In the genomic region with DNA sequence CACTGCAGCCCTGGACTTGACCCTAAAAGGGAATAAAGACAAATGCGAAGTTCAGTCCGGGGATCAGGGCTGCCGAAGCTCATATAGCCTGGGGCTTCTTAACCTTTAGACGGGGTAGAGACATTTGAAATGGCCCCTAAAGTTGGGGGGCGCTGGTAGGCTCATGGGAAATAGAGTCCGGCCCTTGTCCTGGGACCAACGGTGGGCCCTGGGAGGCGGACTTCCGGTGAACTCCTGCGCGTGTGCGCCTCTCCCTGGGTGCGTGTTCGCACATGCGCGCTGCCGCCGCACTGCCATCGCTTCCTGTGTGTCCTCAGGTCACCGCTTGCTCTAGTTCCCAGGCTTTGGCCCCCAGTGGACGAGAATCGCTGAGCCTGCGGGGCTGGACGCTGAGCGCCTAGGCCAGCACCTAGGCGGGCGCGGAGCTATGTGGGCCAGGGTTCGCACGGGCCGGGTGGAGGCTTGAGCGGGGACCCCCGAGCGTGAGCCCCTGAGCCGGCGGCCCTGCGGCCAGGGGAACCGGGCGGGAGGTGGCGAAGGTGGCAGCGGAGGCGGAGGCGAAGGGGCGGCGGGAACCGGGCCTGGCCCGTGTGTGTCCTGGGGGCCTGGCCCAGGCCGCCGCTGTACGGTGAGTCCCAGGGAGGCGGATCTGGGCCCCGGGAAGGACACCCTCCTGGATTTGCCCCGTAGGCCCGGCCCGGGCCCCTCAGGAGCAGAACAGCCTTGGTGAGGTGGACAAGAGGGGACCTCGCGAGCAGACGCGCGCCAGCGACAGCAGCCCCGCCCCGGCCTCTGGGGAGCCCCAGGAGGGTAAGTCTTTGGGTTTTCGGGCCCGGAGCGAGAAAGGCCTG, we compare ENCODE assay signal across 8 cellular contexts. TPM values are rescaled to one million over a fixed set of nuclear protein-coding genes. Genes with fewer than 3 reads are reported as not detected.
DNase-seq lines count a peak whose midpoint lies in the region; ATAC-seq and TF ChIP-seq lines count a peak whose summit lies in the region.

No MANE protein-coding gene starts in this region.

- peaks cover 0 to 39% (median 20%) of the 10 kb centered on the region in 6 donors for H3K4me1 ChIP-seq in spleen

- H3K36me3 ChIP-seq in spleen, result peaks cover 0 to 29% (median 23%) of the 10 kb centered on the region in 6 donors

- H3K27me3 ChIP-seq in spleen (replicated peaks in 1 of 7), result no peaks in the 10 kb centered on the region

- H3K9me3 ChIP-seq in spleen, result no peaks in the 10 kb centered on the region

- ATAC-seq in GM18868 (IDR thresholded peaks at IDR 0.05; ENCODE audit: unreplicated experiment) (peak; percentile 92), HG03103 (IDR thresholded peaks at IDR 0.05; ENCODE audit: low read depth, unreplicated experiment) (peak; percentile 90), WTC11 (peak; percentile 99)

- H3K27ac Mint-ChIP-seq in WTC11, result peak overlapping the region; percentile 95

- DNase-seq in ACHN (peak; percentile 95), NCI-H2227 (lab: John Stamatoyannopoulos, UW; ENCODE audit: unreplicated experiment) (peak; percentile 86), WTC11 (ENCODE audit: low spot score) (peak; percentile 96), caudate nucleus (lab: John Stamatoyannopoulos, UW) (peak; percentile 42 to 96 (median 90)), inferior parietal cortex (ENCODE audit: extremely low spot score) (peak; percentile 95), spleen (peak; percentile 97)

- in situ Hi-C loops in ACHN (cut with HindIII; ENCODE audit: low pct_ligation_motif_present, low pct_unique_long_range_greater_than_20kb, low sequenced_read_pairs), result no loop called here

- POLR2A ChIA-PET in WTC11 (lab: Charles Lee), result interaction anchor here (1.0 kb wide), 1 partner anchor 23 kb away, joined by 3 read pairs; the partner anchor contains the start of gene ZNF12

- H3K4me1 Mint-ChIP-seq in WTC11, result peaks cover 9% of the 10 kb centered on the region

- TF ChIP-seq POLR2A in spleen (IDR thresholded peaks at IDR 0.05), result no peak

- H3K27ac ChIP-seq in caudate nucleus (ENCODE audit: low read depth, low read length), result no peak overlapping the region
- H3K27ac ChIP-seq in spleen, result peak overlapping the region; percentile 85 to 94 (median 90)

- intact Hi-C loops in spleen (cut with DNase I; ENCODE audit: low total_unique reads), result no loop called here

- H3K4me3 Mint-ChIP-seq in WTC11, result peak overlapping the region; percentile 92

- 0 to 3% (median 1%) methylated on average over 38 to 66 of the region's 66 CpGs for WGBS in spleen, 5 donors

- TF ChIP-seq CTCF in WTC11 (IDR thresholded peaks at IDR 0.05), result no peak
- TF ChIP-seq CTCF in spleen (IDR thresholded peaks at IDR 0.05 in 8 of 11, conservative IDR thresholded peaks at IDR 0.05 in 3 of 11), result peak in 2 of 11 experiments; percentile 16 to 27

- H3K27me3 Mint-ChIP-seq in WTC11 (ENCODE audit: low read depth), result no peaks in the 10 kb centered on the region; the same call in none of the 2 replicates

- CTCF ChIA-PET in WTC11 (lab: Charles Lee), result no interaction called here

- H3K9me3 Mint-ChIP-seq in WTC11, result no peaks in the 10 kb centered on the region

- H3K4me3 ChIP-seq in spleen, result peak overlapping the region; percentile 76 to 98 (median 89)

- H3K36me3 Mint-ChIP-seq in WTC11, result peaks cover 24% of the 10 kb centered on the region

TF ChIP-seq in WTC11, 78 proteins besides CTCF, POLR2A, EP300 and RAD21 (continues in another document):
- TF ChIP-seq NFE2L1 (CRISPR knock-in tag; IDR thresholded peaks at IDR 0.05) (peak; percentile 66; the same call in 1 of the 2 replicates), ZNF396 (CRISPR knock-in tag; IDR thresholded peaks at IDR 0.05; ENCODE audit: borderline replicate concordance) (no peak), E2F5 (CRISPR knock-in tag; IDR thresholded peaks at IDR 0.05) (no peak; the same call in 1 of the 2 replicates), CREM (CRISPR knock-in tag; IDR thresholded peaks at IDR 0.05) (peak; percentile 59), ZNF232 (CRISPR knock-in tag; IDR thresholded peaks at IDR 0.05) (no peak), GABPB1 (CRISPR knock-in tag; IDR thresholded peaks at IDR 0.05) (peak; percentile 61; the same call in 1 of the 2 replicates), ETV6 (CRISPR knock-in tag; IDR thresholded peaks at IDR 0.05) (peak; percentile 68; the same call in 1 of the 2 replicates), HMGXB4 (CRISPR knock-in tag; IDR thresholded peaks at IDR 0.05) (peak; percentile 74; the same call in 1 of the 2 replicates), ATF1 (CRISPR knock-in tag; IDR thresholded peaks at IDR 0.05) (no peak), E2F4 (CRISPR knock-in tag; IDR thresholded peaks at IDR 0.05; ENCODE audit: borderline replicate concordance, low read depth) (peak; percentile 57; the same call in 1 of the 2 replicates), FOXK1 (CRISPR knock-in tag; IDR thresholded peaks at IDR 0.05) (peak; percentile 66), TCF7 (CRISPR knock-in tag; IDR thresholded peaks at IDR 0.05; ENCODE audit: low read depth) (peak; percentile 67; the same call in 1 of the 2 replicates), ZMAT4 (CRISPR knock-in tag; IDR thresholded peaks at IDR 0.05) (no peak)
- TF ChIP-seq, protein P1, sequence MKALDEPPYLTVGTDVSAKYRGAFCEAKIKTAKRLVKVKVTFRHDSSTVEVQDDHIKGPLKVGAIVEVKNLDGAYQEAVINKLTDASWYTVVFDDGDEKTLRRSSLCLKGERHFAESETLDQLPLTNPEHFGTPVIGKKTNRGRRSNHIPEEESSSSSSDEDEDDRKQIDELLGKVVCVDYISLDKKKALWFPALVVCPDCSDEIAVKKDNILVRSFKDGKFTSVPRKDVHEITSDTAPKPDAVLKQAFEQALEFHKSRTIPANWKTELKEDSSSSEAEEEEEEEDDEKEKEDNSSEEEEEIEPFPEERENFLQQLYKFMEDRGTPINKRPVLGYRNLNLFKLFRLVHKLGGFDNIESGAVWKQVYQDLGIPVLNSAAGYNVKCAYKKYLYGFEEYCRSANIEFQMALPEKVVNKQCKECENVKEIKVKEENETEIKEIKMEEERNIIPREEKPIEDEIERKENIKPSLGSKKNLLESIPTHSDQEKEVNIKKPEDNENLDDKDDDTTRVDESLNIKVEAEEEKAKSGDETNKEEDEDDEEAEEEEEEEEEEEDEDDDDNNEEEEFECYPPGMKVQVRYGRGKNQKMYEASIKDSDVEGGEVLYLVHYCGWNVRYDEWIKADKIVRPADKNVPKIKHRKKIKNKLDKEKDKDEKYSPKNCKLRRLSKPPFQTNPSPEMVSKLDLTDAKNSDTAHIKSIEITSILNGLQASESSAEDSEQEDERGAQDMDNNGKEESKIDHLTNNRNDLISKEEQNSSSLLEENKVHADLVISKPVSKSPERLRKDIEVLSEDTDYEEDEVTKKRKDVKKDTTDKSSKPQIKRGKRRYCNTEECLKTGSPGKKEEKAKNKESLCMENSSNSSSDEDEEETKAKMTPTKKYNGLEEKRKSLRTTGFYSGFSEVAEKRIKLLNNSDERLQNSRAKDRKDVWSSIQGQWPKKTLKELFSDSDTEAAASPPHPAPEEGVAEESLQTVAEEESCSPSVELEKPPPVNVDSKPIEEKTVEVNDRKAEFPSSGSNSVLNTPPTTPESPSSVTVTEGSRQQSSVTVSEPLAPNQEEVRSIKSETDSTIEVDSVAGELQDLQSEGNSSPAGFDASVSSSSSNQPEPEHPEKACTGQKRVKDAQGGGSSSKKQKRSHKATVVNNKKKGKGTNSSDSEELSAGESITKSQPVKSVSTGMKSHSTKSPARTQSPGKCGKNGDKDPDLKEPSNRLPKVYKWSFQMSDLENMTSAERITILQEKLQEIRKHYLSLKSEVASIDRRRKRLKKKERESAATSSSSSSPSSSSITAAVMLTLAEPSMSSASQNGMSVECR (CRISPR knock-in tag; IDR thresholded peaks at IDR 0.05; ENCODE audit: borderline replicate concordance), result peak; percentile 74; the same call in 1 of the 2 replicates

RNA-seq across cellular contexts. Expression of gene ZNF12, which starts 23.0 kb away (rescaled TPM):
- 19.9 to 21.6 TPM (median 20.9 TPM) in 3 replicates for total RNA-seq in WTC11 (2021)
- total RNA-seq in spleen, result 10 to 100 TPM; 29.0 to 43.2 (median 30.6) TPM
- polyA plus RNA-seq in spleen, result 10 to 100 TPM in 2 of 3 donors, 1 to 10 TPM in 1; 9.7 to 16.2 (median 12.9) TPM

RNA-seq across cellular contexts. Expression of gene RSPH10B2, which starts 24.2 kb away (rescaled TPM):
- total RNA-seq in WTC11 (2021), result 0.25 to 0.44 TPM in 2 of 3 replicates, not detected in the other
- 1 to 10 TPM in 4 of 7 donors, under 1 TPM in 2, not detected in 1; 0.50 to 2.2 (median 1.5) TPM for total RNA-seq in spleen
- under 1 TPM; 0.06 to 0.70 (median 0.22) TPM for polyA plus RNA-seq in spleen
